ENCODE assay signal across 1 cellular context in the genomic region with DNA sequence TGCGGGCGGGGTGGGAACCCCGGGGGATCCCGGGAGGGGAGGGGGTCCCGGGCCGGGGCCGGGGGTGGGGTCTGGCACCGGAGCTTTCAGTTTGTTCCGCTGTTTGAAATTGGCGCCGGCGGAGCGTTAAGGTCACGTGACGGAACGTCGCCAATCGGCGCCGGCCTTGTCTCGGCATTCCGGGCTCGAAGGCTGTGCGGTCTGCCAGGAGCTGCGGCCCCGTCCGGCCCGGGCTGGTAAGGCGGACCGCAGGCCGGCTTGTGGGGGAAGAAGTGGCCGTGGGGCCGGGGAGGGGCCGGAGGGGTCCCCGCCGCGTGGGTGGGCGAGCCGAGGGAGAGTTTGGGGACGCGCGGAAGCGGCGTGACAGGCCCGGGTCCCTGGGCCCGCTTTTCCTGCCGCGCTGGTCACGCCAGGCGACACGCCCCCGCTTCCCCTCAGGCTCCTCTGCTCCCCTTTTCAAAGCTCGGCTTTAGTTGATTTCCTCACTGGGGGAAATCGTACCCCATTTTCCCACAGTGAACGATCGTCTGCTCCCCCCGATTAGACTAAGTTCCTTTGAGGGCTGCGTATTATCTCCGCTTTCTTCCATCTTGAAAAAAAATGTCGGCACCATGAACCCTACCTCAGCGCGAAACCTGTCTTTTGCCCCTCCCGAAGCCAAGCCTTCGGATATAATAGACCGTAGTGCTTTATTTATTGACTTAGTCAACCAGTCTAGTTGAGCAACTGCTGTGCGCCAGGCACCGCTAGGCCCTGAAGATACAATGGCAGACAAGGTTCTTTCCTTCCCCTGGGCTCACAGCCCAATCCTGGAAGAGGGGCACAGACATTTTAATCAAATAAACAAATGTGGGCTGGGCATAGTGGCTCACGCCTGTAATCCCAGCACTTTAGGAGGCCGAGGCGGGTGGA.
TF ChIP-seq lines count a peak whose summit lies in the region.

A gene with protein sequence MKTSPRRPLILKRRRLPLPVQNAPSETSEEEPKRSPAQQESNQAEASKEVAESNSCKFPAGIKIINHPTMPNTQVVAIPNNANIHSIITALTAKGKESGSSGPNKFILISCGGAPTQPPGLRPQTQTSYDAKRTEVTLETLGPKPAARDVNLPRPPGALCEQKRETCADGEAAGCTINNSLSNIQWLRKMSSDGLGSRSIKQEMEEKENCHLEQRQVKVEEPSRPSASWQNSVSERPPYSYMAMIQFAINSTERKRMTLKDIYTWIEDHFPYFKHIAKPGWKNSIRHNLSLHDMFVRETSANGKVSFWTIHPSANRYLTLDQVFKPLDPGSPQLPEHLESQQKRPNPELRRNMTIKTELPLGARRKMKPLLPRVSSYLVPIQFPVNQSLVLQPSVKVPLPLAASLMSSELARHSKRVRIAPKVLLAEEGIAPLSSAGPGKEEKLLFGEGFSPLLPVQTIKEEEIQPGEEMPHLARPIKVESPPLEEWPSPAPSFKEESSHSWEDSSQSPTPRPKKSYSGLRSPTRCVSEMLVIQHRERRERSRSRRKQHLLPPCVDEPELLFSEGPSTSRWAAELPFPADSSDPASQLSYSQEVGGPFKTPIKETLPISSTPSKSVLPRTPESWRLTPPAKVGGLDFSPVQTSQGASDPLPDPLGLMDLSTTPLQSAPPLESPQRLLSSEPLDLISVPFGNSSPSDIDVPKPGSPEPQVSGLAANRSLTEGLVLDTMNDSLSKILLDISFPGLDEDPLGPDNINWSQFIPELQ (minus strand): TSS at position 128 of the 912 bp plus-strand sequence. CDS start 2,696 bp downstream, outside the sequence.
A gene with protein sequence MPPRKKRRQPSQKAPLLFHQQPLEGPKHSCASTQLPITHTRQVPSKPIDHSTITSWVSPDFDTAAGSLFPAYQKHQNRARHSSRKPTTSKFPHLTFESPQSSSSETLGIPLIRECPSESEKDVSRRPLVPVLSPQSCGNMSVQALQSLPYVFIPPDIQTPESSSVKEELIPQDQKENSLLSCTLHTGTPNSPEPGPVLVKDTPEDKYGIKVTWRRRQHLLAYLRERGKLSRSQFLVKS (plus strand): TSS at position 177 of the 912 bp plus-strand sequence. CDS start 8,144 bp downstream, outside the sequence.

TF ChIP-seq in HepG2, 621 proteins besides CTCF, POLR2A, EP300 and RAD21 (continued from another document and continues in another):
- no peak for TF ChIP-seq ZNF407 (CRISPR knock-in tag; IDR thresholded peaks at IDR 0.05; ENCODE audit: not compliant biosample characterization)
- 0 out of 2 replicates have a peak, but pooled peaks have one; percentile 2 for TF ChIP-seq ZSCAN29 (CRISPR knock-in tag; conservative IDR thresholded peaks at IDR 0.05)
- no peak for TF ChIP-seq ATRX (CRISPR knock-in tag; IDR thresholded peaks at IDR 0.05; ENCODE audit: borderline replicate concordance)
- TF ChIP-seq ATF7-NPFF (CRISPR knock-in tag; IDR thresholded peaks at IDR 0.05; ENCODE audit: low read depth) = peak; percentile 70; the same call in 1 of the 2 replicates
- TF ChIP-seq MAX (IDR thresholded peaks at IDR 0.05) = peak; percentile 83
- TF ChIP-seq TOE1 (CRISPR knock-in tag; IDR thresholded peaks at IDR 0.05) = no peak
- TF ChIP-seq ZFP1 (CRISPR knock-in tag; IDR thresholded peaks at IDR 0.05) = no peak
- TF ChIP-seq SAFB2 (CRISPR knock-in tag; IDR thresholded peaks at IDR 0.05; ENCODE audit: borderline replicate concordance, low read depth) = peak; percentile 28; the same call in 1 of the 2 replicates
- no peak for TF ChIP-seq SMAD9 (CRISPR knock-in tag; IDR thresholded peaks at IDR 0.05)
- 0 out of 2 replicates have a peak, but pooled peaks have one; percentile 44 for TF ChIP-seq ETV6 (CRISPR knock-in tag; conservative IDR thresholded peaks at IDR 0.05)
- peak; percentile 41; the same call in 1 of the 2 replicates for TF ChIP-seq PHF21A (CRISPR knock-in tag; IDR thresholded peaks at IDR 0.05)
- no peak; the same call in 1 of the 2 replicates for TF ChIP-seq YEATS2 (CRISPR knock-in tag; IDR thresholded peaks at IDR 0.05; ENCODE audit: borderline replicate concordance)
- TF ChIP-seq THAP7 (CRISPR knock-in tag; IDR thresholded peaks at IDR 0.05) = no peak
- TF ChIP-seq, protein P1, sequence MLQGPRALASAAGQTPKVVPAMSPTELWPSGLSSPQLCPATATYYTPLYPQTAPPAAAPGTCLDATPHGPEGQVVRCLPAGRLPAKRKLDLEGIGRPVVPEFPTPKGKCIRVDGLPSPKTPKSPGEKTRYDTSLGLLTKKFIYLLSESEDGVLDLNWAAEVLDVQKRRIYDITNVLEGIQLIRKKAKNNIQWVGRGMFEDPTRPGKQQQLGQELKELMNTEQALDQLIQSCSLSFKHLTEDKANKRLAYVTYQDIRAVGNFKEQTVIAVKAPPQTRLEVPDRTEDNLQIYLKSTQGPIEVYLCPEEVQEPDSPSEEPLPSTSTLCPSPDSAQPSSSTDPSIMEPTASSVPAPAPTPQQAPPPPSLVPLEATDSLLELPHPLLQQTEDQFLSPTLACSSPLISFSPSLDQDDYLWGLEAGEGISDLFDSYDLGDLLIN (CRISPR knock-in tag; IDR thresholded peaks at IDR 0.05; ENCODE audit: borderline replicate concordance) = peak; percentile 75; the same call in 1 of the 2 replicates
- TF ChIP-seq, protein P2, sequence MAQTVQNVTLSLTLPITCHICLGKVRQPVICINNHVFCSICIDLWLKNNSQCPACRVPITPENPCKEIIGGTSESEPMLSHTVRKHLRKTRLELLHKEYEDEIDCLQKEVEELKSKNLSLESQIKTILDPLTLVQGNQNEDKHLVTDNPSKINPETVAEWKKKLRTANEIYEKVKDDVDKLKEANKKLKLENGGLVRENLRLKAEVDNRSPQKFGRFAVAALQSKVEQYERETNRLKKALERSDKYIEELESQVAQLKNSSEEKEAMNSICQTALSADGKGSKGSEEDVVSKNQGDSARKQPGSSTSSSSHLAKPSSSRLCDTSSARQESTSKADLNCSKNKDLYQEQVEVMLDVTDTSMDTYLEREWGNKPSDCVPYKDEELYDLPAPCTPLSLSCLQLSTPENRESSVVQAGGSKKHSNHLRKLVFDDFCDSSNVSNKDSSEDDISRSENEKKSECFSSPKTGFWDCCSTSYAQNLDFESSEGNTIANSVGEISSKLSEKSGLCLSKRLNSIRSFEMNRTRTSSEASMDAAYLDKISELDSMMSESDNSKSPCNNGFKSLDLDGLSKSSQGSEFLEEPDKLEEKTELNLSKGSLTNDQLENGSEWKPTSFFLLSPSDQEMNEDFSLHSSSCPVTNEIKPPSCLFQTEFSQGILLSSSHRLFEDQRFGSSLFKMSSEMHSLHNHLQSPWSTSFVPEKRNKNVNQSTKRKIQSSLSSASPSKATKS (CRISPR knock-in tag; IDR thresholded peaks at IDR 0.05) = no peak
- TF ChIP-seq HDAC2 (CRISPR knock-in tag; IDR thresholded peaks at IDR 0.05) = peak; percentile 15; the same call in 1 of the 2 replicates
- no peak for TF ChIP-seq ZNF180 (CRISPR knock-in tag; IDR thresholded peaks at IDR 0.05; ENCODE audit: borderline replicate concordance, low read depth)
- TF ChIP-seq ZNF577 (CRISPR knock-in tag; IDR thresholded peaks at IDR 0.05; ENCODE audit: borderline replicate concordance, low read depth) = no peak
- 0 out of 2 replicates have a peak, but pooled peaks have one; percentile 23 for TF ChIP-seq ISL2 (CRISPR knock-in tag; IDR thresholded peaks at IDR 0.05)
- TF ChIP-seq, protein P3, sequence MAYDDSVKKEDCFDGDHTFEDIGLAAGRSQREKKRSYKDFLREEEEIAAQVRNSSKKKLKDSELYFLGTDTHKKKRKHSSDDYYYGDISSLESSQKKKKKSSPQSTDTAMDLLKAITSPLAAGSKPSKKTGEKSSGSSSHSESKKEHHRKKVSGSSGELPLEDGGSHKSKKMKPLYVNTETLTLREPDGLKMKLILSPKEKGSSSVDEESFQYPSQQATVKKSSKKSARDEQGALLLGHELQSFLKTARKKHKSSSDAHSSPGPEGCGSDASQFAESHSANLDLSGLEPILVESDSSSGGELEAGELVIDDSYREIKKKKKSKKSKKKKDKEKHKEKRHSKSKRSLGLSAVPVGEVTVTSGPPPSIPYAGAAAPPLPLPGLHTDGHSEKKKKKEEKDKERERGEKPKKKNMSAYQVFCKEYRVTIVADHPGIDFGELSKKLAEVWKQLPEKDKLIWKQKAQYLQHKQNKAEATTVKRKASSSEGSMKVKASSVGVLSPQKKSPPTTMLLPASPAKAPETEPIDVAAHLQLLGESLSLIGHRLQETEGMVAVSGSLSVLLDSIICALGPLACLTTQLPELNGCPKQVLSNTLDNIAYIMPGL (CRISPR knock-in tag; IDR thresholded peaks at IDR 0.05; ENCODE audit: borderline replicate concordance in 1 of 2, low read depth in 1 of 2) = peak in 1 of 2 experiments; percentile 41; a peak in 1 of 4 replicates
- no peak for TF ChIP-seq MIER3 (CRISPR knock-in tag; IDR thresholded peaks at IDR 0.05; ENCODE audit: borderline replicate concordance)
- TF ChIP-seq ZSCAN31 (CRISPR knock-in tag; IDR thresholded peaks at IDR 0.05; ENCODE audit: low read depth) = peak; percentile 66; the same call in 1 of the 2 replicates
- no peak for TF ChIP-seq ZNF766 (CRISPR knock-in tag; IDR thresholded peaks at IDR 0.05; ENCODE audit: borderline replicate concordance)
- no peak for TF ChIP-seq PCBP2 (optimal IDR thresholded peaks at IDR 0.05; ENCODE audit: low read depth, low read length, poor library complexity, severe bottlenecking)
- TF ChIP-seq ZNF350 (CRISPR knock-in tag; IDR thresholded peaks at IDR 0.05; ENCODE audit: borderline replicate concordance, low read depth) = no peak; the same call in none of the 2 replicates
- 0 out of 2 replicates have a peak, but pooled peaks have one; percentile 11 for TF ChIP-seq NR2F6 (IDR thresholded peaks at IDR 0.05)
- TF ChIP-seq NR2F6 (CRISPR knock-in tag; IDR thresholded peaks at IDR 0.05) = no peak
- no peak; the same call in 1 of the 2 replicates for TF ChIP-seq KLF6 (CRISPR knock-in tag; IDR thresholded peaks at IDR 0.05)
- TF ChIP-seq NKX3-1 (CRISPR knock-in tag; IDR thresholded peaks at IDR 0.05) = no peak
- TF ChIP-seq MTERF4 (CRISPR knock-in tag; IDR thresholded peaks at IDR 0.05) = 0 out of 2 replicates have a peak, but pooled peaks have one; percentile 27
- TF ChIP-seq ZNF337 (CRISPR knock-in tag; IDR thresholded peaks at IDR 0.05; ENCODE audit: borderline replicate concordance, low read depth) = no peak
- peak; percentile 82 for TF ChIP-seq YY1 (IDR thresholded peaks at IDR 0.05; ENCODE audit: insufficient read depth, insufficient replicate concordance, low read depth, low read length)
- TF ChIP-seq ZFP90 (CRISPR knock-in tag; IDR thresholded peaks at IDR 0.05; ENCODE audit: borderline replicate concordance) = 0 out of 2 replicates have a peak, but pooled peaks have one; percentile 39
